Comparison of ENCODE assay signal across 1 cellular context in the genomic region with DNA sequence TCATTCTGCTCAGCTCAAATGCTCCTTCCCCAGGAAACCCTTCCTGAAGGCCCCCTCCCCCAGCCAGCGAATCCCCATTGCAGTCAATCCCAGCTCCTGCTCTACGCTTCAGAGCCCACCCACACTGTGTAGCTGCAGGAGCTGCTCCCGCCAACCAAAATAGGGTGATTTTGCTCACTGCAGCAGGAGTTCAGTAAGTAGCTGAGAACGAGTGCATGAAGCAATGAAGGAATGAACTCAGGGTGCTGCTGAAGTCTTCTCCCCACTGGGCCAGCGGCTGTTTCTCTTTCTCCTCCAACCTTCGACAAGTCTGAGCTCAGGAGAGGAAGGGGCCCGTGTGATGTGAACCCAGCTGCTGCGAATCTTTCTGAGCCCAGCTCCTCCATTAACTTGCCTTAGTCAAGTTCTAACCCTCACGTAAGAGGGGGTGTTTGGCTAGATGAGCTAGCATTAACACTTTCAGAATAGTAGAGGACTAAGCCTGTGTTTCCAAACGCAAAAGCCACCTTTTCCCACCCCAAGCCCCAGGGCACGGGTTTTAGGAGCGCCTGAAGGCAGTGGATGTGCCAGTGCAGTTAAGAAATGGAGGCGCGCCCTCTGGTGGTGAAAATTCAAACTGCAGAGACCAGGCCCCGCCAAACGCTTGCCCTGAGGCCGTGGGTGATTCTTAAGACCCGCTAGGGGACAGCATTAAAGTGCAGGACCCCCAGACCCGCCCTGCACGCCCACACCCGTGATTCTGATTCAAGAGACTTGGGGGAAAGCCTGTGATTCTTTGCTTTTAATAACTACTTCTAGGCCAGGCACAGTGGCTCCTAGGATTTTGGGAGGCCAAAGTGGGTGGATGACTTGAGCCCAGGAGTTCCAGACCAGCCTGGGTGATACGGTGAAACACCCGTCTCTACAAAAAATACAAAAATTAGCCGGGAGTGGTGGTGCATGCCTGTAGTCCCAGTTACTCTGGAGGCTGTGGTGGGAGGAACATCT.
TF ChIP-seq lines count a peak whose summit lies in the region.

No MANE protein-coding gene starts in this region.

TF ChIP-seq in HepG2, 621 proteins besides CTCF, POLR2A, EP300 and RAD21 (continued from another document and continues in another):
- TF ChIP-seq, protein P1, sequence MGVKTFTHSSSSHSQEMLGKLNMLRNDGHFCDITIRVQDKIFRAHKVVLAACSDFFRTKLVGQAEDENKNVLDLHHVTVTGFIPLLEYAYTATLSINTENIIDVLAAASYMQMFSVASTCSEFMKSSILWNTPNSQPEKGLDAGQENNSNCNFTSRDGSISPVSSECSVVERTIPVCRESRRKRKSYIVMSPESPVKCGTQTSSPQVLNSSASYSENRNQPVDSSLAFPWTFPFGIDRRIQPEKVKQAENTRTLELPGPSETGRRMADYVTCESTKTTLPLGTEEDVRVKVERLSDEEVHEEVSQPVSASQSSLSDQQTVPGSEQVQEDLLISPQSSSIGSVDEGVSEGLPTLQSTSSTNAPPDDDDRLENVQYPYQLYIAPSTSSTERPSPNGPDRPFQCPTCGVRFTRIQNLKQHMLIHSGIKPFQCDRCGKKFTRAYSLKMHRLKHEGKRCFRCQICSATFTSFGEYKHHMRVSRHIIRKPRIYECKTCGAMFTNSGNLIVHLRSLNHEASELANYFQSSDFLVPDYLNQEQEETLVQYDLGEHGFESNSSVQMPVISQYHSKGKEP (CRISPR knock-in tag; IDR thresholded peaks at IDR 0.05), result no peak
- TF ChIP-seq SKI (IDR thresholded peaks at IDR 0.05; ENCODE audit: partially characterized antibody) (no peak), SOX6 (IDR thresholded peaks at IDR 0.05) (no peak), SOX6 (CRISPR knock-in tag; IDR thresholded peaks at IDR 0.05) (no peak), SAP130 (CRISPR knock-in tag; IDR thresholded peaks at IDR 0.05; ENCODE audit: low read depth) (0 out of 2 replicates have a peak, but pooled peaks have one; percentile 11), CHD4 (IDR thresholded peaks at IDR 0.05; ENCODE audit: borderline replicate concordance, low read length) (no peak), NR2F1 (CRISPR knock-in tag; IDR thresholded peaks at IDR 0.05) (no peak), AKAP8 (CRISPR knock-in tag; IDR thresholded peaks at IDR 0.05) (no peak), RBAK (CRISPR knock-in tag; IDR thresholded peaks at IDR 0.05) (no peak), CAMTA2 (CRISPR knock-in tag; IDR thresholded peaks at IDR 0.05; ENCODE audit: borderline replicate concordance) (no peak), KLF6 (CRISPR knock-in tag; IDR thresholded peaks at IDR 0.05) (no peak), RELA (CRISPR knock-in tag; IDR thresholded peaks at IDR 0.05) (no peak), ZNF660 (CRISPR knock-in tag; IDR thresholded peaks at IDR 0.05; ENCODE audit: borderline replicate concordance, low read depth) (no peak), ZNF501 (CRISPR knock-in tag; IDR thresholded peaks at IDR 0.05) (peak; percentile 70), GTF2F1 (IDR thresholded peaks at IDR 0.05; ENCODE audit: low read length) (no peak), ZNF891 (CRISPR knock-in tag; IDR thresholded peaks at IDR 0.05) (no peak), ZKSCAN5 (CRISPR knock-in tag; IDR thresholded peaks at IDR 0.05) (no peak), ZFP36 (IDR thresholded peaks at IDR 0.05; ENCODE audit: borderline replicate concordance, low read depth, low read length, partially characterized antibody) (no peak), ZFX (CRISPR knock-in tag; IDR thresholded peaks at IDR 0.05; ENCODE audit: low read depth) (peak; percentile 45), PHF21A (CRISPR knock-in tag; IDR thresholded peaks at IDR 0.05) (no peak; the same call in 1 of the 2 replicates), SALL1 (CRISPR knock-in tag; IDR thresholded peaks at IDR 0.05) (peak; percentile 40; the same call in 1 of the 2 replicates), MEF2D (CRISPR knock-in tag; IDR thresholded peaks at IDR 0.05) (no peak), ZNF713 (CRISPR knock-in tag; IDR thresholded peaks at IDR 0.05) (no peak), CREB1 (IDR thresholded peaks at IDR 0.05) (no peak), CREB1 (CRISPR knock-in tag; IDR thresholded peaks at IDR 0.05) (no peak), ZFP62 (CRISPR knock-in tag; IDR thresholded peaks at IDR 0.05) (no peak), KLF9 (CRISPR knock-in tag; IDR thresholded peaks at IDR 0.05; ENCODE audit: low read depth) (no peak), TBL1XR1 (IDR thresholded peaks at IDR 0.05; ENCODE audit: borderline replicate concordance, low read length, partially characterized antibody) (no peak), ZNF768 (CRISPR knock-in tag; IDR thresholded peaks at IDR 0.05) (no peak), ZNF550 (CRISPR knock-in tag; IDR thresholded peaks at IDR 0.05; ENCODE audit: borderline replicate concordance) (no peak)
- TF ChIP-seq, protein P2, sequence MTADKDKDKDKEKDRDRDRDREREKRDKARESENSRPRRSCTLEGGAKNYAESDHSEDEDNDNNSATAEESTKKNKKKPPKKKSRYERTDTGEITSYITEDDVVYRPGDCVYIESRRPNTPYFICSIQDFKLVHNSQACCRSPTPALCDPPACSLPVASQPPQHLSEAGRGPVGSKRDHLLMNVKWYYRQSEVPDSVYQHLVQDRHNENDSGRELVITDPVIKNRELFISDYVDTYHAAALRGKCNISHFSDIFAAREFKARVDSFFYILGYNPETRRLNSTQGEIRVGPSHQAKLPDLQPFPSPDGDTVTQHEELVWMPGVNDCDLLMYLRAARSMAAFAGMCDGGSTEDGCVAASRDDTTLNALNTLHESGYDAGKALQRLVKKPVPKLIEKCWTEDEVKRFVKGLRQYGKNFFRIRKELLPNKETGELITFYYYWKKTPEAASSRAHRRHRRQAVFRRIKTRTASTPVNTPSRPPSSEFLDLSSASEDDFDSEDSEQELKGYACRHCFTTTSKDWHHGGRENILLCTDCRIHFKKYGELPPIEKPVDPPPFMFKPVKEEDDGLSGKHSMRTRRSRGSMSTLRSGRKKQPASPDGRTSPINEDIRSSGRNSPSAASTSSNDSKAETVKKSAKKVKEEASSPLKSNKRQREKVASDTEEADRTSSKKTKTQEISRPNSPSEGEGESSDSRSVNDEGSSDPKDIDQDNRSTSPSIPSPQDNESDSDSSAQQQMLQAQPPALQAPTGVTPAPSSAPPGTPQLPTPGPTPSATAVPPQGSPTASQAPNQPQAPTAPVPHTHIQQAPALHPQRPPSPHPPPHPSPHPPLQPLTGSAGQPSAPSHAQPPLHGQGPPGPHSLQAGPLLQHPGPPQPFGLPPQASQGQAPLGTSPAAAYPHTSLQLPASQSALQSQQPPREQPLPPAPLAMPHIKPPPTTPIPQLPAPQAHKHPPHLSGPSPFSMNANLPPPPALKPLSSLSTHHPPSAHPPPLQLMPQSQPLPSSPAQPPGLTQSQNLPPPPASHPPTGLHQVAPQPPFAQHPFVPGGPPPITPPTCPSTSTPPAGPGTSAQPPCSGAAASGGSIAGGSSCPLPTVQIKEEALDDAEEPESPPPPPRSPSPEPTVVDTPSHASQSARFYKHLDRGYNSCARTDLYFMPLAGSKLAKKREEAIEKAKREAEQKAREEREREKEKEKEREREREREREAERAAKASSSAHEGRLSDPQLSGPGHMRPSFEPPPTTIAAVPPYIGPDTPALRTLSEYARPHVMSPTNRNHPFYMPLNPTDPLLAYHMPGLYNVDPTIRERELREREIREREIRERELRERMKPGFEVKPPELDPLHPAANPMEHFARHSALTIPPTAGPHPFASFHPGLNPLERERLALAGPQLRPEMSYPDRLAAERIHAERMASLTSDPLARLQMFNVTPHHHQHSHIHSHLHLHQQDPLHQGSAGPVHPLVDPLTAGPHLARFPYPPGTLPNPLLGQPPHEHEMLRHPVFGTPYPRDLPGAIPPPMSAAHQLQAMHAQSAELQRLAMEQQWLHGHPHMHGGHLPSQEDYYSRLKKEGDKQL (CRISPR knock-in tag; IDR thresholded peaks at IDR 0.05; ENCODE audit: low read depth), result no peak
- TF ChIP-seq, protein P3, sequence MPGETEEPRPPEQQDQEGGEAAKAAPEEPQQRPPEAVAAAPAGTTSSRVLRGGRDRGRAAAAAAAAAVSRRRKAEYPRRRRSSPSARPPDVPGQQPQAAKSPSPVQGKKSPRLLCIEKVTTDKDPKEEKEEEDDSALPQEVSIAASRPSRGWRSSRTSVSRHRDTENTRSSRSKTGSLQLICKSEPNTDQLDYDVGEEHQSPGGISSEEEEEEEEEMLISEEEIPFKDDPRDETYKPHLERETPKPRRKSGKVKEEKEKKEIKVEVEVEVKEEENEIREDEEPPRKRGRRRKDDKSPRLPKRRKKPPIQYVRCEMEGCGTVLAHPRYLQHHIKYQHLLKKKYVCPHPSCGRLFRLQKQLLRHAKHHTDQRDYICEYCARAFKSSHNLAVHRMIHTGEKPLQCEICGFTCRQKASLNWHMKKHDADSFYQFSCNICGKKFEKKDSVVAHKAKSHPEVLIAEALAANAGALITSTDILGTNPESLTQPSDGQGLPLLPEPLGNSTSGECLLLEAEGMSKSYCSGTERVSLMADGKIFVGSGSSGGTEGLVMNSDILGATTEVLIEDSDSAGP (CRISPR knock-in tag; IDR thresholded peaks at IDR 0.05; ENCODE audit: borderline replicate concordance), result peak; percentile 26; the same call in 1 of the 2 replicates
- TF ChIP-seq, protein P4, sequence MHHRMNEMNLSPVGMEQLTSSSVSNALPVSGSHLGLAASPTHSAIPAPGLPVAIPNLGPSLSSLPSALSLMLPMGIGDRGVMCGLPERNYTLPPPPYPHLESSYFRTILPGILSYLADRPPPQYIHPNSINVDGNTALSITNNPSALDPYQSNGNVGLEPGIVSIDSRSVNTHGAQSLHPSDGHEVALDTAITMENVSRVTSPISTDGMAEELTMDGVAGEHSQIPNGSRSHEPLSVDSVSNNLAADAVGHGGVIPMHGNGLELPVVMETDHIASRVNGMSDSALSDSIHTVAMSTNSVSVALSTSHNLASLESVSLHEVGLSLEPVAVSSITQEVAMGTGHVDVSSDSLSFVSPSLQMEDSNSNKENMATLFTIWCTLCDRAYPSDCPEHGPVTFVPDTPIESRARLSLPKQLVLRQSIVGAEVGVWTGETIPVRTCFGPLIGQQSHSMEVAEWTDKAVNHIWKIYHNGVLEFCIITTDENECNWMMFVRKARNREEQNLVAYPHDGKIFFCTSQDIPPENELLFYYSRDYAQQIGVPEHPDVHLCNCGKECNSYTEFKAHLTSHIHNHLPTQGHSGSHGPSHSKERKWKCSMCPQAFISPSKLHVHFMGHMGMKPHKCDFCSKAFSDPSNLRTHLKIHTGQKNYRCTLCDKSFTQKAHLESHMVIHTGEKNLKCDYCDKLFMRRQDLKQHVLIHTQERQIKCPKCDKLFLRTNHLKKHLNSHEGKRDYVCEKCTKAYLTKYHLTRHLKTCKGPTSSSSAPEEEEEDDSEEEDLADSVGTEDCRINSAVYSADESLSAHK (CRISPR knock-in tag; IDR thresholded peaks at IDR 0.05; ENCODE audit: borderline replicate concordance), result no peak
- TF ChIP-seq, protein P5, sequence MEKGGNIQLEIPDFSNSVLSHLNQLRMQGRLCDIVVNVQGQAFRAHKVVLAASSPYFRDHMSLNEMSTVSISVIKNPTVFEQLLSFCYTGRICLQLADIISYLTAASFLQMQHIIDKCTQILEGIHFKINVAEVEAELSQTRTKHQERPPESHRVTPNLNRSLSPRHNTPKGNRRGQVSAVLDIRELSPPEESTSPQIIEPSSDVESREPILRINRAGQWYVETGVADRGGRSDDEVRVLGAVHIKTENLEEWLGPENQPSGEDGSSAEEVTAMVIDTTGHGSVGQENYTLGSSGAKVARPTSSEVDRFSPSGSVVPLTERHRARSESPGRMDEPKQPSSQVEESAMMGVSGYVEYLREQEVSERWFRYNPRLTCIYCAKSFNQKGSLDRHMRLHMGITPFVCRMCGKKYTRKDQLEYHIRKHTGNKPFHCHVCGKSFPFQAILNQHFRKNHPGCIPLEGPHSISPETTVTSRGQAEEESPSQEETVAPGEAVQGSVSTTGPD (CRISPR knock-in tag; IDR thresholded peaks at IDR 0.05), result no peak
- TF ChIP-seq, protein P6, sequence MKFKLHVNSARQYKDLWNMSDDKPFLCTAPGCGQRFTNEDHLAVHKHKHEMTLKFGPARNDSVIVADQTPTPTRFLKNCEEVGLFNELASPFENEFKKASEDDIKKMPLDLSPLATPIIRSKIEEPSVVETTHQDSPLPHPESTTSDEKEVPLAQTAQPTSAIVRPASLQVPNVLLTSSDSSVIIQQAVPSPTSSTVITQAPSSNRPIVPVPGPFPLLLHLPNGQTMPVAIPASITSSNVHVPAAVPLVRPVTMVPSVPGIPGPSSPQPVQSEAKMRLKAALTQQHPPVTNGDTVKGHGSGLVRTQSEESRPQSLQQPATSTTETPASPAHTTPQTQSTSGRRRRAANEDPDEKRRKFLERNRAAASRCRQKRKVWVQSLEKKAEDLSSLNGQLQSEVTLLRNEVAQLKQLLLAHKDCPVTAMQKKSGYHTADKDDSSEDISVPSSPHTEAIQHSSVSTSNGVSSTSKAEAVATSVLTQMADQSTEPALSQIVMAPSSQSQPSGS (CRISPR knock-in tag; IDR thresholded peaks at IDR 0.05), result 0 out of 2 replicates have a peak, but pooled peaks have one; percentile 21
- TF ChIP-seq, protein P7, sequence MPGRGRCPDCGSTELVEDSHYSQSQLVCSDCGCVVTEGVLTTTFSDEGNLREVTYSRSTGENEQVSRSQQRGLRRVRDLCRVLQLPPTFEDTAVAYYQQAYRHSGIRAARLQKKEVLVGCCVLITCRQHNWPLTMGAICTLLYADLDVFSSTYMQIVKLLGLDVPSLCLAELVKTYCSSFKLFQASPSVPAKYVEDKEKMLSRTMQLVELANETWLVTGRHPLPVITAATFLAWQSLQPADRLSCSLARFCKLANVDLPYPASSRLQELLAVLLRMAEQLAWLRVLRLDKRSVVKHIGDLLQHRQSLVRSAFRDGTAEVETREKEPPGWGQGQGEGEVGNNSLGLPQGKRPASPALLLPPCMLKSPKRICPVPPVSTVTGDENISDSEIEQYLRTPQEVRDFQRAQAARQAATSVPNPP (CRISPR knock-in tag; IDR thresholded peaks at IDR 0.05), result no peak
- TF ChIP-seq, protein P8, sequence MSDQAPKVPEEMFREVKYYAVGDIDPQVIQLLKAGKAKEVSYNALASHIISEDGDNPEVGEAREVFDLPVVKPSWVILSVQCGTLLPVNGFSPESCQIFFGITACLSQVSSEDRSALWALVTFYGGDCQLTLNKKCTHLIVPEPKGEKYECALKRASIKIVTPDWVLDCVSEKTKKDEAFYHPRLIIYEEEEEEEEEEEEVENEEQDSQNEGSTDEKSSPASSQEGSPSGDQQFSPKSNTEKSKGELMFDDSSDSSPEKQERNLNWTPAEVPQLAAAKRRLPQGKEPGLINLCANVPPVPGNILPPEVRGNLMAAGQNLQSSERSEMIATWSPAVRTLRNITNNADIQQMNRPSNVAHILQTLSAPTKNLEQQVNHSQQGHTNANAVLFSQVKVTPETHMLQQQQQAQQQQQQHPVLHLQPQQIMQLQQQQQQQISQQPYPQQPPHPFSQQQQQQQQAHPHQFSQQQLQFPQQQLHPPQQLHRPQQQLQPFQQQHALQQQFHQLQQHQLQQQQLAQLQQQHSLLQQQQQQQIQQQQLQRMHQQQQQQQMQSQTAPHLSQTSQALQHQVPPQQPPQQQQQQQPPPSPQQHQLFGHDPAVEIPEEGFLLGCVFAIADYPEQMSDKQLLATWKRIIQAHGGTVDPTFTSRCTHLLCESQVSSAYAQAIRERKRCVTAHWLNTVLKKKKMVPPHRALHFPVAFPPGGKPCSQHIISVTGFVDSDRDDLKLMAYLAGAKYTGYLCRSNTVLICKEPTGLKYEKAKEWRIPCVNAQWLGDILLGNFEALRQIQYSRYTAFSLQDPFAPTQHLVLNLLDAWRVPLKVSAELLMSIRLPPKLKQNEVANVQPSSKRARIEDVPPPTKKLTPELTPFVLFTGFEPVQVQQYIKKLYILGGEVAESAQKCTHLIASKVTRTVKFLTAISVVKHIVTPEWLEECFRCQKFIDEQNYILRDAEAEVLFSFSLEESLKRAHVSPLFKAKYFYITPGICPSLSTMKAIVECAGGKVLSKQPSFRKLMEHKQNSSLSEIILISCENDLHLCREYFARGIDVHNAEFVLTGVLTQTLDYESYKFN (CRISPR knock-in tag; conservative IDR thresholded peaks at IDR 0.05), result no peak
